In the genomic region with DNA sequence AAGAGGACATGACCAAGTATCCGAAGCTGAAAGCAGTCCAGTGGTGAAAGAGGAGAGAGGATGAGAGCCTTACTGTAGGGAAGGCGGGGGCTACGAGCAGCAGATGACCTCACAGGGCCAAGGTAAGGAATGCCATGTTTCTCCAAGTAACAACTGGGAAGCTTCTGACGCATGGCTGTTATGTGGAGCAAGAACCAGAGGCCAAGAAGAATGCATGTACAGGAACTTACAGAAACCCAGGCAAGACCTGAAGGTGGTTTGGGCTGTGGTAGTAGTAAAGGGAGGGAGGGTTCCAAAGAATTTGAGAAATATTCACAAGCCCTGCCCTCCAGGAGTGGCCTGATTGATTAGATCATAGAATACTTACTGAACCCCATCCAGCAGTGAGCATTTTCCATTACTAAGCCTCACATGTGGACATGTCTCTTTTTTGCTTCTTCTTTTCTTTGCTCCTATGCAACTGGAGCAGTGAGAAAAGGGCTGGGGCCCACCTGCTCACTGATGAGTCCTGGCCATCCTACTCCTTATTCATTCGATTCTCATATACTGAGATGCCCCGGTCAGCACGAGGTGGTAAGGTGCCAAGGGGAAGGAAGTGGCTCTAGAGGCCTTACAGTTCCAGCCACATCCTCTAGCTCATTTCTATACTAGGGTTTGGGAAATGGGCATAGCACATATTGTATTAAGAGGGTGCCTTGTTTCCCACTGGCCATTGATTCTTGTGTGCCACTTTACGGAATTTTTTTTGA, we compare ENCODE assay signal across 15 cellular contexts. TPM values are rescaled to one million over a fixed set of nuclear protein-coding genes. Genes with fewer than 3 reads are reported as not detected.
DNase-seq lines count a peak whose midpoint lies in the region; ATAC-seq, FAIRE-seq and TF ChIP-seq lines count a peak whose summit lies in the region.
"Had no signal": no experiment of that assay in that cellular context is flagged by ENCODE, and none has a peak within 500 bp of the region (broad histone marks: within the 10 kb centered on the region; RNA-seq: fewer than 3 reads in every experiment).

No MANE protein-coding gene starts in this region.

- intact Hi-C loops in HepG2 (cut with micrococcal nuclease; ENCODE audit: unreplicated experiment): no loop called here

- peaks cover 18% of the 10 kb centered on the region for H3K4me1 ChIP-seq in HepG2 (ENCODE audit: insufficient read depth, low read length)
- H3K4me1 ChIP-seq: BLaER1, sigmoid colon, upper lobe of right lung had no signal

- H3K4me3 ChIP-seq in HepG2 (replicated peaks in 1 of 3; ENCODE audit: insufficient read depth in 1 of 3, low read depth in 2 of 3, low read length in 3 of 3): no peak overlapping the region
- H3K4me3 ChIP-seq: BLaER1, cardiac muscle cell, sigmoid colon, upper lobe of right lung had no signal

- no peak overlapping the region for H3K9ac ChIP-seq in HepG2 (ENCODE audit: insufficient read depth, low read depth, low read length)
- H3K9ac ChIP-seq: BLaER1 had no signal

- peak; percentile 8 for ATAC-seq in HepG2
- ATAC-seq: upper lobe of right lung had no signal

- H2AFZ ChIP-seq in HepG2 (ENCODE audit: low read length): no peak overlapping the region

- CTCF ChIA-PET in HepG2 (lab: Yijun Ruan, JAX; ENCODE audit: low intra/inter-chr PET ratio, low total read pairs): no interaction called here

- H3K27me3 ChIP-seq in HepG2 (ENCODE audit: control insufficient read depth in 1 of 2, insufficient read depth in 2 of 2, low read length in 2 of 2): no peaks in the 10 kb centered on the region
- H3K27me3 ChIP-seq: BLaER1, cardiac muscle cell, sigmoid colon, upper lobe of right lung had no signal

- H3K9me3 ChIP-seq in HepG2 (ENCODE audit: low read length): no peaks in the 10 kb centered on the region
- H3K9me3 ChIP-seq: BLaER1, sigmoid colon, upper lobe of right lung had no signal

- TF ChIP-seq POLR2A in GM12891 (IDR thresholded peaks at IDR 0.05; ENCODE audit: low read depth, low read length): no peak; the same call in 1 of the 2 replicates
- TF ChIP-seq POLR2A in HepG2 (IDR thresholded peaks at IDR 0.05; ENCODE audit: insufficient read depth in 1 of 2, low read depth in 2 of 2, low read length in 2 of 2): no peak

- POLR2A ChIA-PET in HepG2 (lab: Yijun Ruan, JAX): no interaction called here

- in situ Hi-C loops in HepG2 (cut with HindIII; ENCODE audit: extremely low pct_ligation_motif_present, low pct_unique_long_range_greater_than_20kb): no loop called here

- TF ChIP-seq CTCF in HepG2 (CRISPR knock-in tag; IDR thresholded peaks at IDR 0.05): no peak

- H4K20me1 ChIP-seq in HepG2 (ENCODE audit: insufficient read depth, low read length): no peaks in the 10 kb centered on the region
- H4K20me1 ChIP-seq: BLaER1 had no signal

- FAIRE-seq in GM12891 (lab: Jason Lieb, UNC): peak; percentile 60
- no peak for FAIRE-seq in HepG2 (lab: Jason Lieb, UNC)

- BruUV-seq in HepG2 (replicated peaks; lab: Mats Ljungman, UMichigan): no TSS peak

- TF ChIP-seq EP300 in HepG2 (IDR thresholded peaks at IDR 0.05; ENCODE audit: low read depth in 2 of 2, low read length in 2 of 2) (no peak), HepG2 (CRISPR knock-in tag; IDR thresholded peaks at IDR 0.05; ENCODE audit: borderline replicate concordance) (no peak)

- no peaks in the 10 kb centered on the region for H3K36me3 ChIP-seq in HepG2 (replicated peaks in 1 of 2; ENCODE audit: control insufficient read depth in 1 of 2, insufficient read depth in 2 of 2, low read length in 2 of 2)
- H3K36me3 ChIP-seq: BLaER1, cardiac muscle cell, sigmoid colon, upper lobe of right lung had no signal

- H3K27ac ChIP-seq in HepG2 (ENCODE audit: extremely low read length, insufficient read depth, low read length): no peak overlapping the region
- H3K27ac ChIP-seq in caudate nucleus (ENCODE audit: low read depth, low read length): no peak overlapping the region
- H3K27ac ChIP-seq: BLaER1, cardiac muscle cell, sigmoid colon, upper lobe of right lung had no signal

- H3K4me2 ChIP-seq in HepG2 (ENCODE audit: low read depth, low read length): no peak overlapping the region
- H3K4me2 ChIP-seq: BLaER1 had no signal

- H3K79me2 ChIP-seq in HepG2 (ENCODE audit: insufficient read depth, low read length): no peaks in the 10 kb centered on the region

- peak; percentile 43 for DNase-seq in AG20443 (ENCODE audit: low spot score)
- DNase-seq in GM12891 (ENCODE audit: insufficient read length, low spot score): no peak
- DNase-seq in amniotic epithelial cell (ENCODE audit: low read depth): peak; percentile 87
- DNase-seq in HepG2 (ENCODE audit: low spot score): no peak
- no peak for DNase-seq in SKM-1 treated with dmso at 0.1 percent for 144 hours (lab: John Stamatoyannopoulos, UW; ENCODE audit: unreplicated experiment)
- DNase-seq in SHP77 treated with DMSO at 0.1 percent for 48 hours (lab: John Stamatoyannopoulos, UW): no peak
- no peak for DNase-seq in amniotic stem cell (lab: John Stamatoyannopoulos, UW)
- DNase-seq in caudate nucleus (lab: John Stamatoyannopoulos, UW): no peak
- DNase-seq: activated naive CD4-positive, alpha-beta T cell treated with anti-CD3 and anti-CD28 coated beads, Interleukin-2, amount 10 ng/mL, durations not matched to agents 7 days and 5 days; Karpas-422; sigmoid colon; stimulated activated CD4-positive, alpha-beta T cell treated with anti-CD3 and anti-CD28 coated beads, Interleukin-4, amount 100 ng/mL, for 1 hour; upper lobe of right lung had no signal

- WGBS in HepG2 (ENCODE audit: low lambda C conversion rate): 77% methylated on average over 8 of the region's 8 CpGs

- no peak for TF ChIP-seq RAD21 in HepG2 (CRISPR knock-in tag; IDR thresholded peaks at IDR 0.05)

TF ChIP-seq in GM12891, 5 proteins besides CTCF, POLR2A, EP300 and RAD21:
- TF ChIP-seq POLR2AphosphoS5 (IDR thresholded peaks at IDR 0.05; ENCODE audit: low read depth, low read length): 0 out of 2 replicates have a peak, but pooled peaks have one; percentile 30
- 0 out of 2 replicates have a peak, but pooled peaks have one; percentile 2 for TF ChIP-seq POU2F2 (IDR thresholded peaks at IDR 0.05; ENCODE audit: low read depth, low read length)
- no peak for TF ChIP-seq TAF1 (IDR thresholded peaks at IDR 0.05; ENCODE audit: low read depth, low read length)
- TF ChIP-seq SPI1 (IDR thresholded peaks at IDR 0.05; ENCODE audit: low read depth, low read length): no peak
- no peak for TF ChIP-seq PAX5 (IDR thresholded peaks at IDR 0.05; ENCODE audit: insufficient read depth, low read length, severe bottlenecking)

TF ChIP-seq in HepG2, 621 proteins besides CTCF, POLR2A, EP300 and RAD21:
- no peak for TF ChIP-seq SMYD3 (CRISPR knock-in tag; IDR thresholded peaks at IDR 0.05)
- no peak for TF ChIP-seq GFI1 (CRISPR knock-in tag; IDR thresholded peaks at IDR 0.05; ENCODE audit: borderline replicate concordance)

RNA-seq across cellular contexts. Expression of gene SLC12A8, which starts 8.3 kb away (rescaled TPM):
- 76.4 TPM for polyA plus RNA-seq in GM12891 (2012; ENCODE audit: low read depth, missing spikeins)
- 0.13 and 0.71 TPM in 2 replicates for total RNA-seq in HepG2 (2016; rRNA removed; fragmentation: Illumina TruSeq; extraction: Trizol)
- 0.18 and 0.40 TPM in 2 replicates for total RNA-seq in HepG2 (2016; cell fraction: cytosol; rRNA removed; fragmentation: Illumina TruSeq; extraction: Trizol; ENCODE audit: low read depth)
- 0.33 and 0.52 TPM in 2 replicates for total RNA-seq in HepG2 (2016; cell fraction: insoluble cytoplasmic fraction; rRNA removed; fragmentation: Illumina TruSeq; extraction: Trizol)
- total RNA-seq in HepG2 (2016; cell fraction: membrane; rRNA removed; fragmentation: Illumina TruSeq; extraction: Trizol): 0.10 and 0.34 TPM in 2 replicates
- total RNA-seq in HepG2 (2016; cell fraction: nucleus; rRNA removed; fragmentation: Illumina TruSeq; extraction: Trizol): 0.56 and 0.65 TPM in 2 replicates
- 0.44 and 0.55 TPM in 2 replicates for polyA plus RNA-seq in HepG2 (2011; rRNA removed)
- 0.16 and 0.17 TPM in 2 replicates for polyA plus RNA-seq in HepG2 (2011; cell fraction: cytosol; rRNA removed)
- polyA plus RNA-seq in HepG2 (2011; cell fraction: nucleus; rRNA removed): 0.14 and 0.79 TPM in 2 replicates
- 0.24 TPM in 1 of 2 replicates, not detected in the other for polyA plus RNA-seq in HepG2 (2012)
- polyA plus RNA-seq in HepG2 (2016; cell fraction: cytosol; fragmentation: Illumina TruSeq; extraction: Trizol; ENCODE audit: low read depth): 0.03 TPM in 1 of 2 replicates, not detected in the other
- 0.13 TPM in 1 of 2 replicates, not detected in the other for polyA plus RNA-seq in HepG2 (2016; cell fraction: insoluble cytoplasmic fraction; fragmentation: Illumina TruSeq; extraction: Trizol; ENCODE audit: low read depth)
- 0.14 TPM in 1 of 2 replicates, not detected in the other for polyA plus RNA-seq in HepG2 (2016; cell fraction: membrane; fragmentation: Illumina TruSeq; extraction: Trizol; ENCODE audit: low read depth)
- polyA plus RNA-seq in HepG2 (2016; cell fraction: nucleus; fragmentation: Illumina TruSeq; extraction: Trizol; ENCODE audit: insufficient read depth, low read depth): 0.73 and 1.4 TPM in 2 replicates
- 1.2 and 6.6 TPM in 2 replicates for polyA minus RNA-seq in HepG2 (2011; rRNA and poly(A)+ RNA removed; ENCODE audit: low replicate concordance)
- polyA minus RNA-seq in HepG2 (2011; cell fraction: cytosol; rRNA and poly(A)+ RNA removed): not detected in 2 replicates
- polyA minus RNA-seq in HepG2 (2011; cell fraction: nucleus; rRNA and poly(A)+ RNA removed): 0.62 and 0.90 TPM in 2 replicates

Comparison
In these comparisons a context has a peak if more than half of its experiments do, and no peak if none do; other contexts are left out.
1. DNase-seq: peak in AG20443 (single experiment) and amniotic epithelial cell (single experiment); none in GM12891 (single experiment), HepG2 (single experiment), SKM-1 treated with dmso at 0.1 percent for 144 hours (single experiment), SHP77 treated with DMSO at 0.1 percent for 48 hours (single experiment), amniotic stem cell (single experiment) and caudate nucleus (0 of 61).